ENCODE assay signal across 16 cellular contexts in the genomic region with DNA sequence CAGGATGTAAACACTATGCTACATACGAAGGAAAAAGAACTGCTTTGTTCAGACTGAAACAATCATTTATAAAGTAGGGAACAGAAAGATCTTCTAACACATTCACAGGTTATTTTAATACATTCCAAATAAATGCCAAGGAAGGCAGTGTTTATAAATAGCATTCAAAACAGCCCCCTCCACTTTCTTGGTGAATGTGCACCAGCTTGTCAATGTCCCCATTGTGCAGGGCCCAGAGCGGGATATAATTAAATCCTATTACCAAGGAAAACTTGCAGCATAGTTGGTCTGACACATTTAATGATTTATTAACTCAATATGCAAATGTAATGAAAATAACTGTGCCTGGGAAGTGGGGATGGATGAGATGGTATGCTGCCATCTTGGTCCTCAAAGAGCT.
"Had no signal": no experiment of that assay in that cellular context is flagged by ENCODE, and none has a peak within 500 bp of the region (broad histone marks: within the 10 kb centered on the region; RNA-seq: fewer than 3 reads in every experiment).

No MANE protein-coding gene starts in this region.

- H3K27ac ChIP-seq: heart left ventricle, spleen, testis, tibial nerve, upper lobe of right lung, vagina had no signal

- DNase-seq: cortex of kidney; dorsolateral prefrontal cortex; effector CD8-positive, alpha-beta T cell; heart left ventricle; kidney glomerular epithelial cell; natural killer cell; right cardiac atrium; spleen; stimulated activated CD4-positive, alpha-beta T cell treated with anti-CD3 and anti-CD28 coated beads, Interleukin-15, amount 100 ng/mL, for 24 hours; stimulated activated CD4-positive, alpha-beta T cell treated with anti-CD3 and anti-CD28 coated beads, Interleukin-1b, Interleukin-23, amount 100 ng/mL, for 48 hours; stimulated activated CD4-positive, alpha-beta T cell treated with anti-CD3 and anti-CD28 coated beads, Interleukin-4, amount 100 ng/mL, for 24 hours; testis; upper lobe of right lung had no signal

- ATAC-seq: heart left ventricle; right cardiac atrium; stimulated activated memory B cell treated with anti-CD40 and anti-IgM and Interleukin-4, amounts not matched to agents 10 μg/mL and 1 μg/mL and 100 μg/mL, for 72 hours; upper lobe of right lung had no signal
